ENCODE assay signal across 23 cellular contexts in genomic region chr5:150658699-150659265, GRCh38. TPM values are rescaled to one million over a fixed set of nuclear protein-coding genes. Genes with fewer than 3 reads are reported as not detected.
DNase-seq lines count a peak whose midpoint lies in the region; ATAC-seq and TF ChIP-seq lines count a peak whose summit lies in the region.
"Had no signal": no experiment of that assay in that cellular context is flagged by ENCODE, and none has a peak within 500 bp of the region (broad histone marks: within the 10 kb centered on the region; RNA-seq: fewer than 3 reads in every experiment).

No MANE protein-coding gene starts in this region.

- H3K9me3 ChIP-seq in lung (ENCODE audit: control insufficient read depth in 2 of 2, insufficient read depth in 1 of 2, low read length in 1 of 2) (no peaks in the 10 kb centered on the region), smooth muscle cell (replicated peaks; ENCODE audit: low read depth) (no peaks in the 10 kb centered on the region)
- H3K9me3 ChIP-seq: Caco-2, right lobe of liver had no signal

- DNase-seq in NCI-H69 (lab: John Stamatoyannopoulos, UW): peak; percentile 8
- no peak for DNase-seq in chondrocyte (ENCODE audit: low spot score)
- no peak for DNase-seq in lung (ENCODE audit: low spot score)
- DNase-seq in smooth muscle cell (lab: John Stamatoyannopoulos, UW; ENCODE audit: unreplicated experiment): no peak
- no peak for DNase-seq in activated CD8-positive, alpha-beta memory T cell treated with anti-CD3 and anti-CD28 coated beads for 24 hours
- no peak for DNase-seq in NCI-H146 (lab: John Stamatoyannopoulos, UW)
- DNase-seq: activated B cell treated with CpG ODN at 0.5 μM for 24 hours; activated CD8-positive, alpha-beta T cell treated with anti-CD3 and anti-CD28 coated beads for 36 hours; activated T-cell treated with anti-CD3 and anti-CD28 coated beads, Interleukin-2, amount 50 U/mL, for 72 hours; Caco-2; cerebellar nuclear complex; EL; Kasumi-1; kidney glomerular epithelial cell; NCI-H1105; nucleus accumbens had no signal

- 45 to 78% methylated on average over 3 of the region's 3 CpGs for WGBS in lung, 2 donors
- 76% methylated on average over 3 of the region's 3 CpGs for WGBS in smooth muscle cell (ENCODE audit: low lambda C conversion rate)

- H3K27me3 ChIP-seq in lung (ENCODE audit: control insufficient read depth, insufficient read depth) (no peaks in the 10 kb centered on the region), smooth muscle cell (ENCODE audit: low read depth) (no peaks in the 10 kb centered on the region)
- H3K27me3 ChIP-seq: right lobe of liver had no signal

- TF ChIP-seq CTCF in chondrocyte (IDR thresholded peaks at IDR 0.05) (no peak), lung (IDR thresholded peaks at IDR 0.05; ENCODE audit: control extremely low read depth, extremely low read depth) (no peak), smooth muscle cell (IDR thresholded peaks at IDR 0.05; ENCODE audit: borderline replicate concordance, insufficient read depth, poor library complexity, severe bottlenecking) (no peak)

- H3K4me3 ChIP-seq in lung (no peak overlapping the region), smooth muscle cell (no peak overlapping the region)
- H3K4me3 ChIP-seq: right lobe of liver had no signal

- peaks cover 20% of the 10 kb centered on the region for H3F3A ChIP-seq in smooth muscle cell (ENCODE audit: low read depth)

- H3K36me3 ChIP-seq in lung (ENCODE audit: control insufficient read depth in 2 of 2, insufficient read depth in 2 of 2, low read length in 2 of 2): no peaks in the 10 kb centered on the region
- H3K36me3 ChIP-seq in smooth muscle cell (ENCODE audit: low read depth): no peaks in the 10 kb centered on the region
- H3K36me3 ChIP-seq: right lobe of liver had no signal

- no peak overlapping the region for H3K4me2 ChIP-seq in smooth muscle cell

- H3K27ac Mint-ChIP-seq in chondrocyte (ENCODE audit: unreplicated experiment): peak overlapping the region; percentile 80
- H3K27ac Mint-ChIP-seq: activated B cell treated with CpG ODN at 0.5 μM for 24 hours; activated CD8-positive, alpha-beta T cell treated with anti-CD3 and anti-CD28 coated beads for 36 hours; activated T-cell treated with anti-CD3 and anti-CD28 coated beads, Interleukin-2, amount 50 U/mL, for 72 hours had no signal

- no peak for ATAC-seq in lung (ENCODE audit: insufficient read depth, low FRiP score)
- no peak for ATAC-seq in GM18861 (IDR thresholded peaks at IDR 0.05; ENCODE audit: unreplicated experiment)
- no peak for ATAC-seq in GM21717 (IDR thresholded peaks at IDR 0.05; ENCODE audit: unreplicated experiment)
- ATAC-seq: activated CD8-positive, alpha-beta T cell treated with anti-CD3 and anti-CD28 coated beads for 36 hours; activated T-cell treated with anti-CD3 and anti-CD28 coated beads, Interleukin-2, amount 50 U/mL, for 72 hours had no signal

- peaks cover 7% of the 10 kb centered on the region for H3K79me2 ChIP-seq in smooth muscle cell (ENCODE audit: low read depth)

- H3K9ac ChIP-seq in smooth muscle cell (ENCODE audit: low read depth): no peak overlapping the region

- peaks cover 50% of the 10 kb centered on the region for H3K4me1 Mint-ChIP-seq in chondrocyte (ENCODE audit: low read depth)

- H3K4me1 ChIP-seq in lung (ENCODE audit: control insufficient read depth in 2 of 2, insufficient read depth in 2 of 2, low read length in 2 of 2) (peaks cover 0 to 7% of the 10 kb centered on the region in 2 donors), smooth muscle cell (ENCODE audit: low read depth) (peaks cover 11% of the 10 kb centered on the region)

- H2AFZ ChIP-seq in smooth muscle cell (ENCODE audit: low read depth): no peak overlapping the region

- H4K20me1 ChIP-seq in smooth muscle cell (ENCODE audit: low read depth): peaks cover 25% of the 10 kb centered on the region

- no peak overlapping the region for H3K4me3 Mint-ChIP-seq in chondrocyte (ENCODE audit: unreplicated experiment)
- H3K4me3 Mint-ChIP-seq: activated B cell treated with CpG ODN at 0.5 μM for 24 hours; activated CD8-positive, alpha-beta T cell treated with anti-CD3 and anti-CD28 coated beads for 36 hours; activated T-cell treated with anti-CD3 and anti-CD28 coated beads, Interleukin-2, amount 50 U/mL, for 72 hours; T-helper 2 cell treated with Interferon-gamma antibody and Interleukin-4, amounts not matched to agents 5 μg/mL and 100 μg/mL, for 36 hours had no signal

- no peaks in the 10 kb centered on the region for H3K9me3 Mint-ChIP-seq in chondrocyte (ENCODE audit: low read depth)
- H3K9me3 Mint-ChIP-seq: activated B cell treated with CpG ODN at 0.5 μM for 24 hours; activated CD8-positive, alpha-beta T cell treated with anti-CD3 and anti-CD28 coated beads for 36 hours; activated T-cell treated with anti-CD3 and anti-CD28 coated beads, Interleukin-2, amount 50 U/mL, for 72 hours; T-helper 2 cell treated with Interferon-gamma antibody and Interleukin-4, amounts not matched to agents 5 μg/mL and 100 μg/mL, for 36 hours had no signal

- H3K27ac ChIP-seq in lung (ENCODE audit: low read depth in 1 of 2, low read length in 1 of 2) (peak overlapping the region; percentile 8 to 68), smooth muscle cell (ENCODE audit: low read depth) (peak overlapping the region; percentile 8)
- H3K27ac ChIP-seq: right lobe of liver had no signal

- no peaks in the 10 kb centered on the region for H3K27me3 Mint-ChIP-seq in chondrocyte (ENCODE audit: low read depth)
- H3K27me3 Mint-ChIP-seq: activated CD8-positive, alpha-beta T cell treated with anti-CD3 and anti-CD28 coated beads for 36 hours had no signal

- H3K36me3 Mint-ChIP-seq in chondrocyte (ENCODE audit: low read depth): peaks cover 6% of the 10 kb centered on the region

RNA-seq across cellular contexts. Expression of gene MYOZ3, which starts 2.3 kb away (rescaled TPM):
- 1.9 to 3.3 TPM (median 2.0 TPM) in 3 replicates for total RNA-seq in chondrocyte
- total RNA-seq in lung: 1 to 10 TPM in 1 of 2 donors, under 1 TPM in 1; 0.55 to 2.4 TPM
- under 1 TPM; 0.39 to 0.40 TPM for polyA plus RNA-seq in lung
- 6.4 and 8.2 TPM in 2 replicates for total RNA-seq in smooth muscle cell
- polyA plus RNA-seq in smooth muscle cell: 7.9 and 12.2 TPM in 2 replicates
- total RNA-seq: Caco-2, HT-29, mononuclear cell, SK-MEL-5 had no signal

RNA-seq across cellular contexts. Expression of gene SYNPO, which starts 18.3 kb away (rescaled TPM):
- 156 to 198 TPM (median 195 TPM) in 3 replicates for total RNA-seq in chondrocyte
- 100 to 1,000 TPM in 1 of 2 donors, 10 to 100 TPM in 1; 10.3 to 111 TPM for total RNA-seq in lung
- 10 to 100 TPM; 41.0 to 43.8 TPM for polyA plus RNA-seq in lung
- total RNA-seq in smooth muscle cell: 30.5 and 46.4 TPM in 2 replicates
- 34.2 and 36.9 TPM in 2 replicates for polyA plus RNA-seq in smooth muscle cell
- total RNA-seq: SK-MEL-5 had no signal

RNA-seq across cellular contexts. Expression of gene RBM22, which starts 42.1 kb away (rescaled TPM):
- 34.7 to 39.7 TPM (median 36.0 TPM) in 3 replicates for total RNA-seq in chondrocyte
- total RNA-seq in lung: 10 to 100 TPM; 41.9 to 49.9 TPM
- polyA plus RNA-seq in lung: 10 to 100 TPM; 27.2 to 35.4 TPM
- 64.0 and 66.6 TPM in 2 replicates for total RNA-seq in smooth muscle cell
- 48.6 and 62.9 TPM in 2 replicates for polyA plus RNA-seq in smooth muscle cell
